In the genomic region with DNA sequence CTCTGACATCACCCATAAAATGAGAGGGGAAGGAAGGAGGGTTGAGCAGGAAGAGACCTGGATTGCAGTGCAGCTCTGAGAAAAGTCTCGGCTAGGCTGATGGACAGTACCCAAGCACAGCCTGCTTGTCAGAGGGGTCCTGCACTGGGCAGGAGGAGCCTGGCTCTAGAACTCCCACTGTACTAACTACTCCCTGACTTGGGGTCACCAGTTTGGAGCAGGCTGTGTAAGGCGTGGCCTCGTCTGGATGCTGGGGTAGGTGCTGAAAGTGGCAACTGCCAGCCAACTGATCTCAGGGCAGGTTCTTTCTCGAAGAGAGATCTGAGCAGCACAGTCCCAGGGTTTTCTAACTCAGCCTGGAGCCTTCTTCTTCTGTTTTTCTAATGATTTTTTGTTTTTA, we compare ENCODE assay signal across 20 cellular contexts.
A peak's percentile ranks its signal among the peaks of the same experiment; 100 is the strongest.
DNase-seq lines count a peak whose midpoint lies in the region; ATAC-seq and TF ChIP-seq lines count a peak whose summit lies in the region.
"Had no signal": no experiment of that assay in that cellular context is flagged by ENCODE, and none has a peak within 500 bp of the region (broad histone marks: within the 10 kb centered on the region; RNA-seq: fewer than 3 reads in every experiment).

No MANE protein-coding gene starts in this region.

- CTCF ChIA-PET in WTC11 (lab: Charles Lee) (no interaction called here), Caco-2 (lab: Charles Lee) (no interaction called here)

- no peak for DNase-seq in DND-41
- no peak for DNase-seq in WTC11 (ENCODE audit: low spot score)
- DNase-seq in neural progenitor cell (ENCODE audit: low spot score), result no peak
- no peak for DNase-seq in stimulated activated effector memory CD8-positive, alpha-beta T cell treated with anti-CD3 and anti-CD28 coated beads, Interleukin-12 subunit alpha, Interleukin-12 subunit beta, amount 100 ng/mL, for 72 hours (ENCODE audit: low spot score in 2 of 2)
- DNase-seq in endodermal cell, result no peak
- no peak for DNase-seq in NAMALWA (ENCODE audit: low spot score)
- DNase-seq in Caco-2, result no peak
- DNase-seq: CD4-positive, CD25-positive, alpha-beta regulatory T cell; CD8-positive, alpha-beta T cell; DMS 273 treated with DMSO at 0.1 percent for 48 hours; DMS79; GF-D8; HFFc6 had no signal

- WGBS in endodermal cell (ENCODE audit: insufficient coverage in 1 of 2, insufficient read length in 1 of 2), 2 experiments, result 94 to 100% methylated on average over 4 of the region's 4 CpGs

- no peaks in the 10 kb centered on the region for H3F3A ChIP-seq in neural progenitor cell (ENCODE audit: low read depth)

- no peak overlapping the region for H3K4me3 ChIP-seq in DND-41 (ENCODE audit: low read depth in 1 of 2, low read length in 2 of 2)
- no peak overlapping the region for H3K4me3 ChIP-seq in neural progenitor cell
- H3K4me3 ChIP-seq in endodermal cell (ENCODE audit: low read length), result no peak overlapping the region
- H3K4me3 ChIP-seq in Caco-2 (ENCODE audit: low read depth, low read length), result no peak overlapping the region
- H3K4me3 ChIP-seq: BLaER1, GM23338, HAP-1 had no signal

- H3K36me3 ChIP-seq in DND-41 (ENCODE audit: insufficient read depth, low read length) (no peaks in the 10 kb centered on the region), neural progenitor cell (no peaks in the 10 kb centered on the region), endodermal cell (ENCODE audit: control insufficient read depth, insufficient read depth, low read length) (no peaks in the 10 kb centered on the region), Caco-2 (ENCODE audit: control insufficient read depth, insufficient read depth, low read length) (no peaks in the 10 kb centered on the region)
- H3K36me3 ChIP-seq: BLaER1, HAP-1 had no signal

- no peaks in the 10 kb centered on the region for H3K27me3 Mint-ChIP-seq in WTC11 (ENCODE audit: low read depth)
- H3K27me3 Mint-ChIP-seq in neural progenitor cell (ENCODE audit: insufficient read depth, low read depth), result peaks cover 2% of the 10 kb centered on the region
- H3K27me3 Mint-ChIP-seq in endodermal cell (ENCODE audit: insufficient read depth), result no peaks in the 10 kb centered on the region
- H3K27me3 Mint-ChIP-seq in Caco-2 (ENCODE audit: insufficient read depth, unreplicated experiment), result peaks cover 13% of the 10 kb centered on the region

- peaks cover 6% of the 10 kb centered on the region for H3K4me1 Mint-ChIP-seq in WTC11
- peaks cover 2% of the 10 kb centered on the region for H3K4me1 Mint-ChIP-seq in neural progenitor cell
- H3K4me1 Mint-ChIP-seq in stimulated activated effector memory CD8-positive, alpha-beta T cell treated with anti-CD3 and anti-CD28 coated beads, Interleukin-12 subunit alpha, Interleukin-12 subunit beta, amount 100 ng/mL, for 72 hours, result no peaks in the 10 kb centered on the region
- peaks cover 13% of the 10 kb centered on the region for H3K4me1 Mint-ChIP-seq in endodermal cell
- no peaks in the 10 kb centered on the region for H3K4me1 Mint-ChIP-seq in Caco-2 (ENCODE audit: low read depth, unreplicated experiment)
- H3K4me1 Mint-ChIP-seq: B cell; CD4-positive, CD25-positive, alpha-beta regulatory T cell had no signal

- POLR2A ChIA-PET in WTC11 (lab: Charles Lee), result no interaction called here
- POLR2A ChIA-PET in Caco-2 (lab: Charles Lee), result no interaction called here

- H3K27me3 ChIP-seq in DND-41 (ENCODE audit: insufficient read depth, low read length, poor library complexity) (no peaks in the 10 kb centered on the region), neural progenitor cell (no peaks in the 10 kb centered on the region), endodermal cell (ENCODE audit: control insufficient read depth, insufficient read depth, low read length, poor library complexity, severe bottlenecking) (no peaks in the 10 kb centered on the region), Caco-2 (replicated peaks; ENCODE audit: control insufficient read depth, insufficient read depth, low read length) (no peaks in the 10 kb centered on the region)
- H3K27me3 ChIP-seq: BLaER1 had no signal

- no TSS peak for BruUV-seq in Caco-2 (replicated peaks; lab: Mats Ljungman, UMichigan)

- no peak overlapping the region for H3K4me3 Mint-ChIP-seq in WTC11
- H3K4me3 Mint-ChIP-seq in neural progenitor cell, result no peak overlapping the region
- H3K4me3 Mint-ChIP-seq in stimulated activated effector memory CD8-positive, alpha-beta T cell treated with anti-CD3 and anti-CD28 coated beads, Interleukin-12 subunit alpha, Interleukin-12 subunit beta, amount 100 ng/mL, for 72 hours, result no peak overlapping the region
- no peak overlapping the region for H3K4me3 Mint-ChIP-seq in endodermal cell
- H3K4me3 Mint-ChIP-seq in Caco-2 (ENCODE audit: unreplicated experiment), result no peak overlapping the region
- H3K4me3 Mint-ChIP-seq: B cell; CD4-positive, CD25-positive, alpha-beta regulatory T cell; CD8-positive, alpha-beta T cell; GM23338; HFFc6 had no signal

- no peak overlapping the region for H3K27ac Mint-ChIP-seq in WTC11
- no peak overlapping the region for H3K27ac Mint-ChIP-seq in neural progenitor cell
- no peak overlapping the region for H3K27ac Mint-ChIP-seq in stimulated activated effector memory CD8-positive, alpha-beta T cell treated with anti-CD3 and anti-CD28 coated beads, Interleukin-12 subunit alpha, Interleukin-12 subunit beta, amount 100 ng/mL, for 72 hours
- no peak overlapping the region for H3K27ac Mint-ChIP-seq in endodermal cell
- no peak overlapping the region for H3K27ac Mint-ChIP-seq in Caco-2 (ENCODE audit: unreplicated experiment)
- H3K27ac Mint-ChIP-seq: B cell; CD4-positive, CD25-positive, alpha-beta regulatory T cell; CD8-positive, alpha-beta T cell; GM23338; HFFc6 had no signal

- H2AFZ ChIP-seq in DND-41 (ENCODE audit: low read depth, low read length), result no peak overlapping the region
- H2AFZ ChIP-seq in neural progenitor cell (replicated peaks), result peak overlapping the region; percentile 44
- H2AFZ ChIP-seq: GM23338 had no signal

- no peaks in the 10 kb centered on the region for H3K9me3 ChIP-seq in DND-41 (ENCODE audit: insufficient read depth, low read length, severe bottlenecking)
- no peaks in the 10 kb centered on the region for H3K9me3 ChIP-seq in neural progenitor cell (ENCODE audit: low read depth)
- peaks cover 14% of the 10 kb centered on the region for H3K9me3 ChIP-seq in endodermal cell (ENCODE audit: control insufficient read depth, low read length)
- no peaks in the 10 kb centered on the region for H3K9me3 ChIP-seq in Caco-2
- H3K9me3 ChIP-seq: BLaER1, HAP-1 had no signal

- ATAC-seq in DND-41 (ENCODE audit: insufficient read depth, low read depth) (0 out of 3 replicates have a peak, but pooled peaks have one; percentile 19), WTC11 (peak; percentile 30), HG02852 (IDR thresholded peaks at IDR 0.05; ENCODE audit: unreplicated experiment) (no peak)
- peak; percentile 13 for ATAC-seq in stimulated activated effector memory CD8-positive, alpha-beta T cell treated with anti-CD3 and anti-CD28 coated beads, Interleukin-12 subunit alpha, Interleukin-12 subunit beta, amount 100 ng/mL, for 72 hours
- ATAC-seq: CD8-positive, alpha-beta T cell; GM23338 had no signal

- H3K36me3 Mint-ChIP-seq in WTC11 (peaks cover 14% of the 10 kb centered on the region), neural progenitor cell (no peaks in the 10 kb centered on the region), endodermal cell (ENCODE audit: low read depth) (peaks cover 9% of the 10 kb centered on the region), Caco-2 (ENCODE audit: insufficient read depth, unreplicated experiment) (no peaks in the 10 kb centered on the region)
- H3K36me3 Mint-ChIP-seq in stimulated activated effector memory CD8-positive, alpha-beta T cell treated with anti-CD3 and anti-CD28 coated beads, Interleukin-12 subunit alpha, Interleukin-12 subunit beta, amount 100 ng/mL, for 72 hours, result no peaks in the 10 kb centered on the region
- H3K36me3 Mint-ChIP-seq: CD4-positive, CD25-positive, alpha-beta regulatory T cell; CD8-positive, alpha-beta T cell had no signal

- TF ChIP-seq CTCF in DND-41 (IDR thresholded peaks at IDR 0.05; ENCODE audit: borderline replicate concordance, extremely low read depth, low read length, poor library complexity, severe bottlenecking), result no peak
- no peak for TF ChIP-seq CTCF in WTC11 (IDR thresholded peaks at IDR 0.05)
- TF ChIP-seq CTCF in neural progenitor cell (IDR thresholded peaks at IDR 0.05), result no peak
- no peak for TF ChIP-seq CTCF in endodermal cell (conservative IDR thresholded peaks at IDR 0.05)
- TF ChIP-seq CTCF in Caco-2 (IDR thresholded peaks at IDR 0.05; ENCODE audit: insufficient read depth in 1 of 2, low read depth in 1 of 2, low read length in 1 of 2, severe bottlenecking in 1 of 2, unreplicated experiment in 1 of 2), result no peak

- no peak overlapping the region for H3K4me2 ChIP-seq in DND-41 (ENCODE audit: insufficient read depth, low read length)
- no peak overlapping the region for H3K4me2 ChIP-seq in neural progenitor cell
- H3K4me2 ChIP-seq: BLaER1, GM23338 had no signal

- no peak overlapping the region for H3K27ac ChIP-seq in DND-41 (ENCODE audit: low read length)
- H3K27ac ChIP-seq in neural progenitor cell, result no peak overlapping the region
- no peak overlapping the region for H3K27ac ChIP-seq in endodermal cell (ENCODE audit: low read depth, low read length)
- H3K27ac ChIP-seq: 22Rv1, BLaER1, C4-2B had no signal

- H4K20me1 ChIP-seq in DND-41 (ENCODE audit: insufficient read depth, low read length) (no peaks in the 10 kb centered on the region), neural progenitor cell (ENCODE audit: low read depth) (no peaks in the 10 kb centered on the region)
- H4K20me1 ChIP-seq: BLaER1 had no signal

- H3K9ac ChIP-seq in DND-41 (ENCODE audit: low read depth, low read length) (no peak overlapping the region), neural progenitor cell (no peak overlapping the region), endodermal cell (ENCODE audit: extremely low read depth, low read length, poor library complexity, severe bottlenecking) (no peak overlapping the region)
- H3K9ac ChIP-seq: BLaER1 had no signal

- H3K9me3 Mint-ChIP-seq in WTC11 (peaks cover 28% of the 10 kb centered on the region), neural progenitor cell (peaks cover 11% of the 10 kb centered on the region), endodermal cell (peaks cover 23% of the 10 kb centered on the region), Caco-2 (ENCODE audit: unreplicated experiment) (no peaks in the 10 kb centered on the region)
- H3K9me3 Mint-ChIP-seq in stimulated activated effector memory CD8-positive, alpha-beta T cell treated with anti-CD3 and anti-CD28 coated beads, Interleukin-12 subunit alpha, Interleukin-12 subunit beta, amount 100 ng/mL, for 72 hours, result no peaks in the 10 kb centered on the region
- H3K9me3 Mint-ChIP-seq: CD8-positive, alpha-beta T cell; HFFc6 had no signal

- H3K4me1 ChIP-seq in DND-41 (ENCODE audit: insufficient read depth, low read length) (peaks cover 7% of the 10 kb centered on the region; the same call in 1 of the 2 replicates), neural progenitor cell (no peaks in the 10 kb centered on the region), endodermal cell (ENCODE audit: control insufficient read depth, insufficient read depth, low read length) (no peaks in the 10 kb centered on the region), Caco-2 (no peaks in the 10 kb centered on the region)
- H3K4me1 ChIP-seq: HAP-1 had no signal

- H3K79me2 ChIP-seq in DND-41 (ENCODE audit: insufficient read depth, low read length) (no peaks in the 10 kb centered on the region), neural progenitor cell (ENCODE audit: low read depth) (no peaks in the 10 kb centered on the region)

- intact Hi-C loops in Caco-2 (cut with micrococcal nuclease; ENCODE audit: unreplicated experiment), result no loop called here
